11 cellular contexts compared by ENCODE assay signal in genomic region chr12:96425973-96426372, GRCh38. TPM values are rescaled to one million over a fixed set of nuclear protein-coding genes. Genes with fewer than 3 reads are reported as not detected.
DNase-seq lines count a peak whose midpoint lies in the region; ATAC-seq and TF ChIP-seq lines count a peak whose summit lies in the region.
"Had no signal": no experiment of that assay in that cellular context is flagged by ENCODE, and none has a peak within 500 bp of the region (broad histone marks: within the 10 kb centered on the region; RNA-seq: fewer than 3 reads in every experiment).

No MANE protein-coding gene starts in this region.

- no peak for ATAC-seq in stimulated activated naive CD8-positive, alpha-beta T cell treated with anti-CD3 and anti-CD28 coated beads, Interleukin-15, Interleukin-2, amounts not matched to agents 100 U/mL and 50 U/mL, for 24 hours
- ATAC-seq in GM19328 (IDR thresholded peaks at IDR 0.05; ENCODE audit: unreplicated experiment), result no peak
- ATAC-seq in GM18868 (IDR thresholded peaks at IDR 0.05; ENCODE audit: unreplicated experiment), result no peak

- H3K27me3 Mint-ChIP-seq in stimulated activated naive CD8-positive, alpha-beta T cell treated with anti-CD3 and anti-CD28 coated beads, Interleukin-15, Interleukin-2, amounts not matched to agents 100 ng/mL and 50 ng/mL, for 24 hours, result no peaks in the 10 kb centered on the region
- no peaks in the 10 kb centered on the region for H3K27me3 Mint-ChIP-seq in T-helper 2 cell treated with Interferon-gamma antibody and Interleukin-4, amounts not matched to agents 5 μg/mL and 100 μg/mL, for 36 hours (ENCODE audit: low read depth)

- H3K4me3 ChIP-seq in fibroblast of the aortic adventitia (ENCODE audit: low read depth, low read length), result peak overlapping the region; percentile 11
- H3K4me3 ChIP-seq: stomach had no signal

- peaks cover 47% of the 10 kb centered on the region for H3K4me1 Mint-ChIP-seq in stimulated activated naive CD8-positive, alpha-beta T cell treated with anti-CD3 and anti-CD28 coated beads, Interleukin-15, Interleukin-2, amounts not matched to agents 100 ng/mL and 50 ng/mL, for 24 hours (ENCODE audit: low read depth)
- peaks cover 50% of the 10 kb centered on the region for H3K4me1 Mint-ChIP-seq in T-helper 2 cell treated with Interferon-gamma antibody and Interleukin-4, amounts not matched to agents 5 μg/mL and 100 μg/mL, for 36 hours (ENCODE audit: low read depth)

- POLR2A ChIA-PET in HEK293T (lab: Yijun Ruan, JAX), result interaction anchor here (0.8 kb wide), 1 partner anchor 25 kb away, joined by 3 read pairs; the partner anchor contains the start of gene CDK17

- no peak for DNase-seq in stimulated activated naive CD8-positive, alpha-beta T cell treated with anti-CD3 and anti-CD28 coated beads, Interleukin-15, Interleukin-2, amounts not matched to agents 100 U/mL and 50 U/mL, for 24 hours
- no peak for DNase-seq in T-helper 2 cell treated with Interferon-gamma antibody and Interleukin-4, amounts not matched to agents 5 μg/mL and 100 μg/mL, for 36 hours (ENCODE audit: low spot score)
- DNase-seq in fibroblast of the aortic adventitia (ENCODE audit: low read depth), result peak; percentile 77
- no peak for DNase-seq in UCSD-AML1 (lab: John Stamatoyannopoulos, UW; ENCODE audit: unreplicated experiment)
- DNase-seq in HEK293T (ENCODE audit: extremely low spot score), result no peak
- DNase-seq: activated effector memory CD4-positive, alpha-beta T cell treated with anti-CD3 and anti-CD28 coated beads, Interleukin-2, amount 50 U/mL, for 16 hours; MM.1S; stomach had no signal

- no peak for TF ChIP-seq CTCF in fibroblast of the aortic adventitia (IDR thresholded peaks at IDR 0.05; ENCODE audit: insufficient read depth, low read length)

- H3K4me3 Mint-ChIP-seq in stimulated activated naive CD8-positive, alpha-beta T cell treated with anti-CD3 and anti-CD28 coated beads, Interleukin-15, Interleukin-2, amounts not matched to agents 100 ng/mL and 50 ng/mL, for 24 hours, result peak overlapping the region; percentile 21
- H3K4me3 Mint-ChIP-seq in T-helper 2 cell treated with Interferon-gamma antibody and Interleukin-4, amounts not matched to agents 5 μg/mL and 100 μg/mL, for 36 hours, result peak overlapping the region; percentile 15

- CTCF ChIA-PET in HEK293T (lab: Yijun Ruan, JAX), result no interaction called here

- no peaks in the 10 kb centered on the region for H3K9me3 Mint-ChIP-seq in stimulated activated naive CD8-positive, alpha-beta T cell treated with anti-CD3 and anti-CD28 coated beads, Interleukin-15, Interleukin-2, amounts not matched to agents 100 ng/mL and 50 ng/mL, for 24 hours
- H3K9me3 Mint-ChIP-seq in T-helper 2 cell treated with Interferon-gamma antibody and Interleukin-4, amounts not matched to agents 5 μg/mL and 100 μg/mL, for 36 hours, result no peaks in the 10 kb centered on the region

- H3K36me3 Mint-ChIP-seq in stimulated activated naive CD8-positive, alpha-beta T cell treated with anti-CD3 and anti-CD28 coated beads, Interleukin-15, Interleukin-2, amounts not matched to agents 100 ng/mL and 50 ng/mL, for 24 hours (ENCODE audit: low read depth), result no peaks in the 10 kb centered on the region
- no peaks in the 10 kb centered on the region for H3K36me3 Mint-ChIP-seq in T-helper 2 cell treated with Interferon-gamma antibody and Interleukin-4, amounts not matched to agents 5 μg/mL and 100 μg/mL, for 36 hours (ENCODE audit: low read depth)

- peak overlapping the region; percentile 77 for H3K27ac Mint-ChIP-seq in stimulated activated naive CD8-positive, alpha-beta T cell treated with anti-CD3 and anti-CD28 coated beads, Interleukin-15, Interleukin-2, amounts not matched to agents 100 ng/mL and 50 ng/mL, for 24 hours
- H3K27ac Mint-ChIP-seq in T-helper 2 cell treated with Interferon-gamma antibody and Interleukin-4, amounts not matched to agents 5 μg/mL and 100 μg/mL, for 36 hours, result peak overlapping the region; percentile 34

TF ChIP-seq in HEK293T, 16 proteins besides CTCF, POLR2A, EP300 and RAD21:
- no peak for TF ChIP-seq FOXM1 (IDR thresholded peaks at IDR 0.05; ENCODE audit: borderline replicate concordance)
- TF ChIP-seq LEF1 (IDR thresholded peaks at IDR 0.05; ENCODE audit: borderline replicate concordance), result no peak
- TF ChIP-seq FOXA1 (IDR thresholded peaks at IDR 0.05), result no peak
- no peak for TF ChIP-seq ARNT (IDR thresholded peaks at IDR 0.05)
- TF ChIP-seq CTBP1 (IDR thresholded peaks at IDR 0.05; ENCODE audit: borderline replicate concordance), result no peak
- TF ChIP-seq HDGF (IDR thresholded peaks at IDR 0.05; ENCODE audit: borderline replicate concordance), result no peak
- no peak for TF ChIP-seq ZNF384 (IDR thresholded peaks at IDR 0.05)
- no peak for TF ChIP-seq BHLHE40 (IDR thresholded peaks at IDR 0.05; ENCODE audit: borderline replicate concordance)
- no peak for TF ChIP-seq L3MBTL2 (conservative IDR thresholded peaks at IDR 0.05)
TF ChIP-seq in HEK293T: peak in this region for 0.

RNA-seq across cellular contexts. Expression of gene CDK17, which starts 25.7 kb away (rescaled TPM):
- 33.4 and 49.1 TPM in 2 replicates for total RNA-seq in fibroblast of the aortic adventitia (ENCODE audit: low replicate concordance)
